In genomic region chr15:99764521-99764920, GRCh38 we compare ENCODE assay signal across 22 cellular contexts. TPM values are rescaled to one million over a fixed set of nuclear protein-coding genes. Genes with fewer than 3 reads are reported as not detected.
DNase-seq lines count a peak whose midpoint lies in the region; ATAC-seq and TF ChIP-seq lines count a peak whose summit lies in the region.
"Had no signal": no experiment of that assay in that cellular context is flagged by ENCODE, and none has a peak within 500 bp of the region (broad histone marks: within the 10 kb centered on the region; RNA-seq: fewer than 3 reads in every experiment).

No MANE protein-coding gene starts in this region.

- H3K27ac ChIP-seq in Karpas-422 (ENCODE audit: low read length), result no peak overlapping the region
- H3K27ac ChIP-seq: BLaER1, SJCRH30 had no signal

- no peak for TF ChIP-seq CTCF in glutamatergic neuron (IDR thresholded peaks at IDR 0.05; ENCODE audit: partially characterized antibody, unreplicated experiment)

- no peak overlapping the region for H3K4me2 ChIP-seq in Karpas-422 (ENCODE audit: low read depth, low read length, poor library complexity, severe bottlenecking)
- H3K4me2 ChIP-seq: BLaER1 had no signal

- no peak for ATAC-seq in GM18520 (IDR thresholded peaks at IDR 0.05; ENCODE audit: unreplicated experiment)
- ATAC-seq: Panc1, T-cell had no signal

- no peaks in the 10 kb centered on the region for H3K79me2 ChIP-seq in Karpas-422 (ENCODE audit: low read length)

- peak overlapping the region; percentile 49 for H3K4me3 Mint-ChIP-seq in glutamatergic neuron (ENCODE audit: unreplicated experiment)
- H3K4me3 Mint-ChIP-seq: CD4-positive, alpha-beta T cell; H9; HFFc6; T-cell; T-helper 2 cell treated with Interferon-gamma antibody and Interleukin-4, amounts not matched to agents 5 μg/mL and 100 μg/mL, for 36 hours had no signal

- H3K9me3 ChIP-seq in Karpas-422 (ENCODE audit: low read length), result no peaks in the 10 kb centered on the region
- H3K9me3 ChIP-seq: BLaER1, SJCRH30 had no signal

- H3K9me3 Mint-ChIP-seq in glutamatergic neuron (ENCODE audit: unreplicated experiment), result no peaks in the 10 kb centered on the region
- H3K9me3 Mint-ChIP-seq: CD4-positive, alpha-beta T cell; H9; HFFc6; T-cell; T-helper 2 cell treated with Interferon-gamma antibody and Interleukin-4, amounts not matched to agents 5 μg/mL and 100 μg/mL, for 36 hours had no signal

- no peaks in the 10 kb centered on the region for H3K36me3 ChIP-seq in Karpas-422 (ENCODE audit: insufficient read depth, low read length)
- H3K36me3 ChIP-seq: BLaER1, SJCRH30 had no signal

- no peaks in the 10 kb centered on the region for H3K9me2 ChIP-seq in Karpas-422 (replicated peaks; ENCODE audit: insufficient read depth, low read length)

- no peaks in the 10 kb centered on the region for H3K27me3 ChIP-seq in Karpas-422 (ENCODE audit: low read length)
- H3K27me3 ChIP-seq: BLaER1, SJCRH30 had no signal

- H3K4me1 Mint-ChIP-seq in glutamatergic neuron (ENCODE audit: low read depth, unreplicated experiment), result peaks cover 31% of the 10 kb centered on the region
- H3K4me1 Mint-ChIP-seq: T-cell had no signal

- DNase-seq in DMS53 treated with DMSO at 0.1 percent for 48 hours (lab: John Stamatoyannopoulos, UW; ENCODE audit: unreplicated experiment) (peak; percentile 5), Karpas-422 (peak; percentile 33), NCI-H345 (lab: John Stamatoyannopoulos, UW) (peak; percentile 47), glutamatergic neuron (no peak), glomerular visceral epithelial cell (ENCODE audit: extremely low spot score) (no peak), D341Med (ENCODE audit: low spot score) (no peak)
- DNase-seq: CD4-positive, alpha-beta T cell; DMS79; H9; HFFc6; KBM-7; NCI-H1105; NCI-H1694 treated with DMSO at 0.1 percent for 48 hours; NCI-H2107; NCI-H226; NCI-H524 treated with DMSO at 0.1 percent for 48 hours; SJCRH30; T-cell had no signal

- no peaks in the 10 kb centered on the region for H3K4me1 ChIP-seq in Karpas-422 (ENCODE audit: low read length)
- H3K4me1 ChIP-seq: BLaER1, SJCRH30 had no signal

- H4K20me1 ChIP-seq in Karpas-422 (ENCODE audit: insufficient read depth, low read depth, low read length), result no peaks in the 10 kb centered on the region
- H4K20me1 ChIP-seq: BLaER1 had no signal

- H3K27me3 Mint-ChIP-seq in glutamatergic neuron (ENCODE audit: unreplicated experiment), result peaks cover 2% of the 10 kb centered on the region
- H3K27me3 Mint-ChIP-seq: CD4-positive, alpha-beta T cell; T-cell had no signal

- H3K36me3 Mint-ChIP-seq in glutamatergic neuron (ENCODE audit: unreplicated experiment), result no peaks in the 10 kb centered on the region
- H3K36me3 Mint-ChIP-seq: T-cell had no signal

- H3K4me3 ChIP-seq in Karpas-422 (ENCODE audit: low read length), result no peak overlapping the region
- H3K4me3 ChIP-seq: BLaER1, SJCRH30 had no signal

- no peak overlapping the region for H2AFZ ChIP-seq in Karpas-422 (ENCODE audit: low read length)

- no peak overlapping the region for H3K27ac Mint-ChIP-seq in glutamatergic neuron (ENCODE audit: unreplicated experiment)
- H3K27ac Mint-ChIP-seq: CD4-positive, alpha-beta T cell; H9; HFFc6; T-cell; T-helper 2 cell treated with Interferon-gamma antibody and Interleukin-4, amounts not matched to agents 5 μg/mL and 100 μg/mL, for 36 hours had no signal

- H3K9ac ChIP-seq in Karpas-422 (ENCODE audit: low read length), result no peak overlapping the region
- H3K9ac ChIP-seq: BLaER1 had no signal

RNA-seq across cellular contexts. Expression of gene LYSMD4, which starts 31.3 kb away (rescaled TPM):
- 6.3 and 10.1 TPM in 2 replicates for total RNA-seq in Karpas-422 (2014; rRNA removed; shearing (Covaris generic); ENCODE audit: low replicate concordance)
- 49.8 TPM for total RNA-seq in glutamatergic neuron (ENCODE audit: unreplicated experiment)

Comparison
In these comparisons a context has a peak if more than half of its experiments do, and no peak if none do; other contexts are left out.
1. DNase-seq: peak in DMS53 treated with DMSO at 0.1 percent for 48 hours (single experiment), Karpas-422 (single experiment) and NCI-H345 (single experiment); none in glutamatergic neuron (single experiment), glomerular visceral epithelial cell (single experiment) and D341Med (single experiment).